6 cellular contexts compared by ENCODE assay signal in genomic region chr16:9458816-9459215, GRCh38.
"Had no signal": no experiment of that assay in that cellular context is flagged by ENCODE, and none has a peak within 500 bp of the region (broad histone marks: within the 10 kb centered on the region; RNA-seq: fewer than 3 reads in every experiment).

No MANE protein-coding gene starts in this region.

- H3K27ac ChIP-seq: GM23248, HL-60 had no signal

- ATAC-seq: HepG2 had no signal

- DNase-seq: GM23248, H9, HCEC 1CT, KBM-7 had no signal

- H3K4me3 ChIP-seq: GM23248 had no signal
